1 cellular context compared by ENCODE assay signal in the genomic region with DNA sequence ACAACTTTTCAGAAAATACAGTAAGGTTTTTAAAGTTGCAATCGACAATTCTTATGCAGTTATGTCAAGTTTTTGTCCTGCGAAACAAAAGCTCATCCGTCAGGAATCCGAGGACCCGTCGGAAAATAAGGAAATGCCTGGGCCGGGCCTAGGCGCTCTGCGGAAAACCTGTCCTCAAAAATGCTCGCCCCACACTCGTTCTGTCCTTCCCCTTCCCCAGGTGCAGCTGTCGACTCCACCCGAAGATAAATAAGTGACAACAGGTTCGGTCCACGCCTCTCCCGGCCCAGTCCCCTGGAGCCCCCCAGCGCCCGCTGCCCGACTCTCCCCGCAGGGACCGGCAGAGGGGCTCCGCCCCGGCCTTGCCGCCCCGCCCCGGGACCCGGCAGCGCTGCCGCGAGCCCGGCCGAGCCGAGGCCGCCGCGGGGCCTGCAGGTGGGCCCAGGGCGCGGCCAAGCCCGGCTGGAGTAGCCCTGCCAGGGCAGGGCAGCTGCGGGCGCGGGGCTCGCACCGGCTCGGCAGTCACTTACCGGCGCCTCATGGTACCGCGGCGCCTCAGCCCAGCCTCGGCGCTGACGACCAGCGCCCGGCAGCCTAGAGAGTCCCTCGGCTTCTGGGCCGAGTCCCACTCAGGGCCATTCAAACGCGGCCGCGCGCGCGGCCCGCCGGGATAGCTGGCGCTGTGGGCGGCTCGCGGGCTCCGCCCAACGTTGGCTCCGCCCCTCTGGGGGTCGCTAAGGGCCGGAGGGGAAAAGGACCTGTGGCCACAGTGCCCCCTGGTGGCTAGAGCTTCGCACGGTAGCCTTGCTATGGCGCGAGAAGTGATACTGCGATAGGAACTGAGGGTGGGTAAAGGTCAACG.
A peak's percentile ranks its signal among the peaks of the same experiment; 100 is the strongest.
TF ChIP-seq lines count a peak whose summit lies in the region.

A gene with protein sequence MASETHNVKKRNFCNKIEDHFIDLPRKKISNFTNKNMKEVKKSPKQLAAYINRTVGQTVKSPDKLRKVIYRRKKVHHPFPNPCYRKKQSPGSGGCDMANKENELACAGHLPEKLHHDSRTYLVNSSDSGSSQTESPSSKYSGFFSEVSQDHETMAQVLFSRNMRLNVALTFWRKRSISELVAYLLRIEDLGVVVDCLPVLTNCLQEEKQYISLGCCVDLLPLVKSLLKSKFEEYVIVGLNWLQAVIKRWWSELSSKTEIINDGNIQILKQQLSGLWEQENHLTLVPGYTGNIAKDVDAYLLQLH (minus strand): TSS at position 676 of the 862 bp plus-strand sequence. CDS start 46,420 bp downstream, outside the sequence.

TF ChIP-seq in K562, 482 proteins besides CTCF, POLR2A, EP300 and RAD21 (continued from another document and continues in another):
- TF ChIP-seq EZH2 (IDR thresholded peaks at IDR 0.05; ENCODE audit: borderline replicate concordance, low read depth, low read length) = no peak
- no peak for TF ChIP-seq TAL1 (IDR thresholded peaks at IDR 0.05)
- TF ChIP-seq ATF1 (CRISPR knock-in tag; IDR thresholded peaks at IDR 0.05) = no peak
- peak; percentile 66 for TF ChIP-seq ATF1 (tag; IDR thresholded peaks at IDR 0.05)
- no peak for TF ChIP-seq SRSF3 (IDR thresholded peaks at IDR 0.05; ENCODE audit: insufficient read depth, low read length)
- no peak for TF ChIP-seq ZNF589 (CRISPR knock-in tag; IDR thresholded peaks at IDR 0.05; ENCODE audit: low read depth)
- TF ChIP-seq SIN3A (IDR thresholded peaks at IDR 0.05; ENCODE audit: borderline replicate concordance in 2 of 2, control insufficient read depth in 1 of 2, low read depth in 2 of 2, low read length in 2 of 2) = peak; percentile 54 to 62; a peak in 1 of 4 replicates
- TF ChIP-seq, protein P1, sequence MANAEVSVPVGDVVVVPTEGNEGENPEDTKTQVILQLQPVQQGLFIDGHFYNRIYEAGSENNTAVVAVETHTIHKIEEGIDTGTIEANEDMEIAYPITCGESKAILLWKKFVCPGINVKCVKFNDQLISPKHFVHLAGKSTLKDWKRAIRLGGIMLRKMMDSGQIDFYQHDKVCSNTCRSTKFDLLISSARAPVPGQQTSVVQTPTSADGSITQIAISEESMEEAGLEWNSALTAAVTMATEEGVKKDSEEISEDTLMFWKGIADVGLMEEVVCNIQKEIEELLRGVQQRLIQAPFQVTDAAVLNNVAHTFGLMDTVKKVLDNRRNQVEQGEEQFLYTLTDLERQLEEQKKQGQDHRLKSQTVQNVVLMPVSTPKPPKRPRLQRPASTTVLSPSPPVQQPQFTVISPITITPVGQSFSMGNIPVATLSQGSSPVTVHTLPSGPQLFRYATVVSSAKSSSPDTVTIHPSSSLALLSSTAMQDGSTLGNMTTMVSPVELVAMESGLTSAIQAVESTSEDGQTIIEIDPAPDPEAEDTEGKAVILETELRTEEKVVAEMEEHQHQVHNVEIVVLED (CRISPR knock-in tag; IDR thresholded peaks at IDR 0.05) = no peak; the same call in none of the 2 replicates
- no peak for TF ChIP-seq ZNF445 (CRISPR knock-in tag; IDR thresholded peaks at IDR 0.05; ENCODE audit: low read depth)
- TF ChIP-seq LCOR (CRISPR knock-in tag; IDR thresholded peaks at IDR 0.05) = 0 out of 2 replicates have a peak, but pooled peaks have one; percentile 50
- no peak for TF ChIP-seq CBX5 (IDR thresholded peaks at IDR 0.05; ENCODE audit: borderline replicate concordance, low read depth)
- no peak for TF ChIP-seq PTTG1 (tag; IDR thresholded peaks at IDR 0.05; ENCODE audit: low read depth)
- TF ChIP-seq ZNF274 (IDR thresholded peaks at IDR 0.05; ENCODE audit: borderline replicate concordance, low read depth, low read length) = no peak
- TF ChIP-seq TCF7L2 (IDR thresholded peaks at IDR 0.05; ENCODE audit: low read depth, low read length) = no peak
- TF ChIP-seq, protein P2, sequence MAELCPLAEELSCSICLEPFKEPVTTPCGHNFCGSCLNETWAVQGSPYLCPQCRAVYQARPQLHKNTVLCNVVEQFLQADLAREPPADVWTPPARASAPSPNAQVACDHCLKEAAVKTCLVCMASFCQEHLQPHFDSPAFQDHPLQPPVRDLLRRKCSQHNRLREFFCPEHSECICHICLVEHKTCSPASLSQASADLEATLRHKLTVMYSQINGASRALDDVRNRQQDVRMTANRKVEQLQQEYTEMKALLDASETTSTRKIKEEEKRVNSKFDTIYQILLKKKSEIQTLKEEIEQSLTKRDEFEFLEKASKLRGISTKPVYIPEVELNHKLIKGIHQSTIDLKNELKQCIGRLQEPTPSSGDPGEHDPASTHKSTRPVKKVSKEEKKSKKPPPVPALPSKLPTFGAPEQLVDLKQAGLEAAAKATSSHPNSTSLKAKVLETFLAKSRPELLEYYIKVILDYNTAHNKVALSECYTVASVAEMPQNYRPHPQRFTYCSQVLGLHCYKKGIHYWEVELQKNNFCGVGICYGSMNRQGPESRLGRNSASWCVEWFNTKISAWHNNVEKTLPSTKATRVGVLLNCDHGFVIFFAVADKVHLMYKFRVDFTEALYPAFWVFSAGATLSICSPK (IDR thresholded peaks at IDR 0.05; ENCODE audit: borderline replicate concordance) = no peak
- TF ChIP-seq RBM15 (IDR thresholded peaks at IDR 0.05; ENCODE audit: insufficient read depth, low read length) = no peak
- TF ChIP-seq ZNF77 (CRISPR knock-in tag; IDR thresholded peaks at IDR 0.05) = no peak
- no peak for TF ChIP-seq ZNF717 (CRISPR knock-in tag; IDR thresholded peaks at IDR 0.05)
- no peak for TF ChIP-seq ZNF695 (CRISPR knock-in tag; IDR thresholded peaks at IDR 0.05)
- TF ChIP-seq ZNF507 (tag; conservative IDR thresholded peaks at IDR 0.05) = no peak
- TF ChIP-seq YY1 (IDR thresholded peaks at IDR 0.05; ENCODE audit: borderline replicate concordance in 1 of 3, control insufficient read depth in 1 of 3, extremely low read depth in 1 of 3, insufficient read depth in 3 of 3, insufficient read length in 1 of 3, insufficient replicate concordance in 2 of 3, low read depth in 1 of 3, low read length in 2 of 3) = peak; percentile 37 to 87 (median 82)
- TF ChIP-seq ELF2 (CRISPR knock-in tag; IDR thresholded peaks at IDR 0.05) = no peak
- peak; percentile 83 for TF ChIP-seq POLR2AphosphoS5 (IDR thresholded peaks at IDR 0.05; ENCODE audit: control insufficient read depth, insufficient read depth, low read depth, low read length)
- no peak for TF ChIP-seq ZNF354B (CRISPR knock-in tag; IDR thresholded peaks at IDR 0.05)
- TF ChIP-seq, protein P3, sequence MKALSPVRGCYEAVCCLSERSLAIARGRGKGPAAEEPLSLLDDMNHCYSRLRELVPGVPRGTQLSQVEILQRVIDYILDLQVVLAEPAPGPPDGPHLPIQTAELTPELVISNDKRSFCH (CRISPR knock-in tag; IDR thresholded peaks at IDR 0.05) = no peak
- TF ChIP-seq, protein P3 (tag; IDR thresholded peaks at IDR 0.05) = peak; percentile 90; the same call in 1 of the 2 replicates
- TF ChIP-seq SAP30 (IDR thresholded peaks at IDR 0.05; ENCODE audit: borderline replicate concordance, insufficient read depth, low read depth, low read length, poor library complexity, severe bottlenecking) = peak; percentile 83
- no peak for TF ChIP-seq ZNF696 (CRISPR knock-in tag; conservative IDR thresholded peaks at IDR 0.05)
- TF ChIP-seq PURB (CRISPR knock-in tag; IDR thresholded peaks at IDR 0.05; ENCODE audit: low read depth) = no peak
- no peak for TF ChIP-seq FOXA1 (IDR thresholded peaks at IDR 0.05; ENCODE audit: borderline replicate concordance)
- TF ChIP-seq, protein P4, sequence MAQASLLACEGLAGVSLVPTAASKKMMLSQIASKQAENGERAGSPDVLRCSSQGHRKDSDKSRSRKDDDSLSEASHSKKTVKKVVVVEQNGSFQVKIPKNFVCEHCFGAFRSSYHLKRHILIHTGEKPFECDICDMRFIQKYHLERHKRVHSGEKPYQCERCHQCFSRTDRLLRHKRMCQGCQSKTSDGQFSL (CRISPR knock-in tag; IDR thresholded peaks at IDR 0.05) = no peak
- TF ChIP-seq, protein P4 (tag; IDR thresholded peaks at IDR 0.05) = no peak; a peak in 1 of 4 replicates
- no peak for TF ChIP-seq MEF2D (tag; conservative IDR thresholded peaks at IDR 0.05; ENCODE audit: low read depth)
- TF ChIP-seq, protein P5, sequence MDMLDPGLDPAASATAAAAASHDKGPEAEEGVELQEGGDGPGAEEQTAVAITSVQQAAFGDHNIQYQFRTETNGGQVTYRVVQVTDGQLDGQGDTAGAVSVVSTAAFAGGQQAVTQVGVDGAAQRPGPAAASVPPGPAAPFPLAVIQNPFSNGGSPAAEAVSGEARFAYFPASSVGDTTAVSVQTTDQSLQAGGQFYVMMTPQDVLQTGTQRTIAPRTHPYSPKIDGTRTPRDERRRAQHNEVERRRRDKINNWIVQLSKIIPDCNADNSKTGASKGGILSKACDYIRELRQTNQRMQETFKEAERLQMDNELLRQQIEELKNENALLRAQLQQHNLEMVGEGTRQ (CRISPR knock-in tag; IDR thresholded peaks at IDR 0.05) = no peak
- no peak for TF ChIP-seq ZNF124 (CRISPR knock-in tag; IDR thresholded peaks at IDR 0.05)
- TF ChIP-seq, protein P6, sequence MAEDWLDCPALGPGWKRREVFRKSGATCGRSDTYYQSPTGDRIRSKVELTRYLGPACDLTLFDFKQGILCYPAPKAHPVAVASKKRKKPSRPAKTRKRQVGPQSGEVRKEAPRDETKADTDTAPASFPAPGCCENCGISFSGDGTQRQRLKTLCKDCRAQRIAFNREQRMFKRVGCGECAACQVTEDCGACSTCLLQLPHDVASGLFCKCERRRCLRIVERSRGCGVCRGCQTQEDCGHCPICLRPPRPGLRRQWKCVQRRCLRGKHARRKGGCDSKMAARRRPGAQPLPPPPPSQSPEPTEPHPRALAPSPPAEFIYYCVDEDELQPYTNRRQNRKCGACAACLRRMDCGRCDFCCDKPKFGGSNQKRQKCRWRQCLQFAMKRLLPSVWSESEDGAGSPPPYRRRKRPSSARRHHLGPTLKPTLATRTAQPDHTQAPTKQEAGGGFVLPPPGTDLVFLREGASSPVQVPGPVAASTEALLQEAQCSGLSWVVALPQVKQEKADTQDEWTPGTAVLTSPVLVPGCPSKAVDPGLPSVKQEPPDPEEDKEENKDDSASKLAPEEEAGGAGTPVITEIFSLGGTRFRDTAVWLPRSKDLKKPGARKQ (CRISPR knock-in tag; IDR thresholded peaks at IDR 0.05) = no peak
- TF ChIP-seq CHD4 (IDR thresholded peaks at IDR 0.05; ENCODE audit: insufficient read depth, insufficient replicate concordance, low read depth, low read length, poor library complexity, severe bottlenecking) = no peak
- TF ChIP-seq, protein P7, sequence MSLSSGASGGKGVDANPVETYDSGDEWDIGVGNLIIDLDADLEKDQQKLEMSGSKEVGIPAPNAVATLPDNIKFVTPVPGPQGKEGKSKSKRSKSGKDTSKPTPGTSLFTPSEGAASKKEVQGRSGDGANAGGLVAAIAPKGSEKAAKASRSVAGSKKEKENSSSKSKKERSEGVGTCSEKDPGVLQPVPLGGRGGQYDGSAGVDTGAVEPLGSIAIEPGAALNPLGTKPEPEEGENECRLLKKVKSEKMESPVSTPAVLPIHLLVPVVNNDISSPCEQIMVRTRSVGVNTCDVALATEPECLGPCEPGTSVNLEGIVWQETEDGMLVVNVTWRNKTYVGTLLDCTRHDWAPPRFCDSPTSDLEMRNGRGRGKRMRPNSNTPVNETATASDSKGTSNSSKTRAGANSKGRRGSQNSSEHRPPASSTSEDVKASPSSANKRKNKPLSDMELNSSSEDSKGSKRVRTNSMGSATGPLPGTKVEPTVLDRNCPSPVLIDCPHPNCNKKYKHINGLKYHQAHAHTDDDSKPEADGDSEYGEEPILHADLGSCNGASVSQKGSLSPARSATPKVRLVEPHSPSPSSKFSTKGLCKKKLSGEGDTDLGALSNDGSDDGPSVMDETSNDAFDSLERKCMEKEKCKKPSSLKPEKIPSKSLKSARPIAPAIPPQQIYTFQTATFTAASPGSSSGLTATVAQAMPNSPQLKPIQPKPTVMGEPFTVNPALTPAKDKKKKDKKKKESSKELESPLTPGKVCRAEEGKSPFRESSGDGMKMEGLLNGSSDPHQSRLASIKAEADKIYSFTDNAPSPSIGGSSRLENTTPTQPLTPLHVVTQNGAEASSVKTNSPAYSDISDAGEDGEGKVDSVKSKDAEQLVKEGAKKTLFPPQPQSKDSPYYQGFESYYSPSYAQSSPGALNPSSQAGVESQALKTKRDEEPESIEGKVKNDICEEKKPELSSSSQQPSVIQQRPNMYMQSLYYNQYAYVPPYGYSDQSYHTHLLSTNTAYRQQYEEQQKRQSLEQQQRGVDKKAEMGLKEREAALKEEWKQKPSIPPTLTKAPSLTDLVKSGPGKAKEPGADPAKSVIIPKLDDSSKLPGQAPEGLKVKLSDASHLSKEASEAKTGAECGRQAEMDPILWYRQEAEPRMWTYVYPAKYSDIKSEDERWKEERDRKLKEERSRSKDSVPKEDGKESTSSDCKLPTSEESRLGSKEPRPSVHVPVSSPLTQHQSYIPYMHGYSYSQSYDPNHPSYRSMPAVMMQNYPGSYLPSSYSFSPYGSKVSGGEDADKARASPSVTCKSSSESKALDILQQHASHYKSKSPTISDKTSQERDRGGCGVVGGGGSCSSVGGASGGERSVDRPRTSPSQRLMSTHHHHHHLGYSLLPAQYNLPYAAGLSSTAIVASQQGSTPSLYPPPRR (CRISPR knock-in tag; IDR thresholded peaks at IDR 0.05; ENCODE audit: borderline replicate concordance) = no peak
- TF ChIP-seq, protein P8, sequence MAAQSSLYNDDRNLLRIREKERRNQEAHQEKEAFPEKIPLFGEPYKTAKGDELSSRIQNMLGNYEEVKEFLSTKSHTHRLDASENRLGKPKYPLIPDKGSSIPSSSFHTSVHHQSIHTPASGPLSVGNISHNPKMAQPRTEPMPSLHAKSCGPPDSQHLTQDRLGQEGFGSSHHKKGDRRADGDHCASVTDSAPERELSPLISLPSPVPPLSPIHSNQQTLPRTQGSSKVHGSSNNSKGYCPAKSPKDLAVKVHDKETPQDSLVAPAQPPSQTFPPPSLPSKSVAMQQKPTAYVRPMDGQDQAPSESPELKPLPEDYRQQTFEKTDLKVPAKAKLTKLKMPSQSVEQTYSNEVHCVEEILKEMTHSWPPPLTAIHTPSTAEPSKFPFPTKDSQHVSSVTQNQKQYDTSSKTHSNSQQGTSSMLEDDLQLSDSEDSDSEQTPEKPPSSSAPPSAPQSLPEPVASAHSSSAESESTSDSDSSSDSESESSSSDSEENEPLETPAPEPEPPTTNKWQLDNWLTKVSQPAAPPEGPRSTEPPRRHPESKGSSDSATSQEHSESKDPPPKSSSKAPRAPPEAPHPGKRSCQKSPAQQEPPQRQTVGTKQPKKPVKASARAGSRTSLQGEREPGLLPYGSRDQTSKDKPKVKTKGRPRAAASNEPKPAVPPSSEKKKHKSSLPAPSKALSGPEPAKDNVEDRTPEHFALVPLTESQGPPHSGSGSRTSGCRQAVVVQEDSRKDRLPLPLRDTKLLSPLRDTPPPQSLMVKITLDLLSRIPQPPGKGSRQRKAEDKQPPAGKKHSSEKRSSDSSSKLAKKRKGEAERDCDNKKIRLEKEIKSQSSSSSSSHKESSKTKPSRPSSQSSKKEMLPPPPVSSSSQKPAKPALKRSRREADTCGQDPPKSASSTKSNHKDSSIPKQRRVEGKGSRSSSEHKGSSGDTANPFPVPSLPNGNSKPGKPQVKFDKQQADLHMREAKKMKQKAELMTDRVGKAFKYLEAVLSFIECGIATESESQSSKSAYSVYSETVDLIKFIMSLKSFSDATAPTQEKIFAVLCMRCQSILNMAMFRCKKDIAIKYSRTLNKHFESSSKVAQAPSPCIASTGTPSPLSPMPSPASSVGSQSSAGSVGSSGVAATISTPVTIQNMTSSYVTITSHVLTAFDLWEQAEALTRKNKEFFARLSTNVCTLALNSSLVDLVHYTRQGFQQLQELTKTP (IDR thresholded peaks at IDR 0.05; ENCODE audit: low read depth in 1 of 2, partially characterized antibody in 2 of 2) = no peak
- TF ChIP-seq FOSL1 (tag; conservative IDR thresholded peaks at IDR 0.05) = peak; percentile 31; the same call in 1 of the 2 replicates
- TF ChIP-seq ARID2 (IDR thresholded peaks at IDR 0.05) = peak; percentile 73; the same call in 1 of the 2 replicates
